23 cellular contexts compared by ENCODE assay signal in the genomic region with DNA sequence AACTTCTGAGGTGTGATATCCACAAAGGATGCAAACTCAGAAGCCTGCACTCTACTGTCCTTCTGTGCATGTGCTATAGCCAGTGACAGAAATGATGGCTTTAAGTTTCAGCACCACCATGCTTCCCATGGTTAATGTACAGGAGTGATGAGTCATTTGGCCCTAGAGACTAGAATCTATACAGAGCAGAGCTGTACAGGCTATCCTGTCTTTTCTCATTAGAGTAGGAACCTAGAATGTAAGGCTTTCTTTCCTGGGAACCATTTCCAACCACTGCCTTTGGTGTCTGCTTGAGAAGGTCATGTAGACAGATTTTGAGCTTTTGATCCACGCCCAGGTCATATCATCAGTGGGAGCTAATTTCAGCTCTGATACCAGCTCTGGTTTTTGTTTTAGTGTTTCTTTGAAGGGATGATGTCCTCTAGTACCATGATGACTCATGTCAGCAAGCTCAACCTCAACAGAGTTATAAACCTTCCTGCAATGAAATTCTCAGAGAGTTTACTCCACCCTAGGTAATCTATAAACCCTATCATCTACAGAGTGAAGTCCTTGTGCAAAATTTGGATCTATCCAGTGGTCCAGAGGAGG.
"Had no signal": no experiment of that assay in that cellular context is flagged by ENCODE, and none has a peak within 500 bp of the region (broad histone marks: within the 10 kb centered on the region; RNA-seq: fewer than 3 reads in every experiment).

No MANE protein-coding gene starts in this region.

- H3K36me3 Mint-ChIP-seq: activated naive CD4-positive, alpha-beta T cell treated with anti-CD3 and anti-CD28 coated beads, Interleukin-2, amount 10 ng/mL, durations not matched to agents 7 days and 5 days; mesothelial cell of epicardium; naive B cell; stimulated activated naive B cell treated with anti-CD40 and anti-IgM and Interleukin-4, amounts not matched to agents 10 μg/mL and 1 μg/mL and 100 μg/mL, for 72 hours had no signal

- H3K9me3 Mint-ChIP-seq: activated naive CD4-positive, alpha-beta T cell treated with anti-CD3 and anti-CD28 coated beads, Interleukin-2, amount 10 ng/mL, durations not matched to agents 7 days and 5 days; activated T-helper 1 cell treated with anti-CD3 and anti-CD28 coated beads, Interleukin-12 subunit alpha, Interleukin-12 subunit beta, Interleukin-2, Interleukin-4 antibody, amounts not matched to agents 30 ng/mL and 10 ng/mL and 1 ng/mL, durations not matched to agents 14 hours and 24 hours and 36 hours; dendritic cell treated with granulocyte-macrophage colony-stimulating factor and Interleukin-4, amounts not matched to agents 40 ng/mL and 50 ng/mL, for 4 days; endodermal cell; mesothelial cell of epicardium had no signal

- DNase-seq: activated CD4-positive, alpha-beta T cell treated with anti-CD3 and anti-CD28 coated beads for 4 hours; activated CD4-positive, alpha-beta T cell treated with anti-CD3 and anti-CD28 coated beads, Interleukin-2, amount 50 U/mL, for 4 hours; activated gamma-delta T cell; activated naive CD4-positive, alpha-beta T cell treated with anti-CD3 and anti-CD28 coated beads, Interleukin-2, amount 10 ng/mL, durations not matched to agents 7 days and 5 days; activated T-cell treated with anti-CD3 and anti-CD28 coated beads, Interleukin-2, amount 50 U/mL, for 1 hour; amygdala; central memory CD4-positive, alpha-beta T cell; endodermal cell; esophagus squamous epithelium; hypothalamus; kidney glomerular epithelial cell; left lung; naive B cell; ovary; retina; stimulated activated CD4-positive, alpha-beta T cell treated with anti-CD3 and anti-CD28 coated beads, Interleukin-15, amount 100 ng/mL, for 24 hours; stimulated activated CD4-positive, alpha-beta T cell treated with anti-CD3 and anti-CD28 coated beads, Interleukin-2, amount 100 ng/mL, for 24 hours; stimulated activated naive B cell treated with anti-CD40 and anti-IgM and Interleukin-4, amounts not matched to agents 10 μg/mL and 1 μg/mL and 100 μg/mL, for 72 hours had no signal

- H3K4me3 Mint-ChIP-seq: activated naive CD4-positive, alpha-beta T cell treated with anti-CD3 and anti-CD28 coated beads, Interleukin-2, amount 10 ng/mL, durations not matched to agents 7 days and 5 days; activated T-helper 1 cell treated with anti-CD3 and anti-CD28 coated beads, Interleukin-12 subunit alpha, Interleukin-12 subunit beta, Interleukin-2, Interleukin-4 antibody, amounts not matched to agents 30 ng/mL and 10 ng/mL and 1 ng/mL, durations not matched to agents 14 hours and 24 hours and 36 hours; dendritic cell treated with granulocyte-macrophage colony-stimulating factor and Interleukin-4, amounts not matched to agents 40 ng/mL and 50 ng/mL, for 4 days; endodermal cell; mesothelial cell of epicardium; naive B cell; stimulated activated naive B cell treated with anti-CD40 and anti-IgM and Interleukin-4, amounts not matched to agents 10 μg/mL and 1 μg/mL and 100 μg/mL, for 72 hours had no signal

- H3K4me1 Mint-ChIP-seq: endodermal cell; naive B cell; stimulated activated naive B cell treated with anti-CD40 and anti-IgM and Interleukin-4, amounts not matched to agents 10 μg/mL and 1 μg/mL and 100 μg/mL, for 72 hours had no signal

- H3K27me3 Mint-ChIP-seq: activated naive CD4-positive, alpha-beta T cell treated with anti-CD3 and anti-CD28 coated beads, Interleukin-2, amount 10 ng/mL, durations not matched to agents 7 days and 5 days; naive B cell; stimulated activated naive B cell treated with anti-CD40 and anti-IgM and Interleukin-4, amounts not matched to agents 10 μg/mL and 1 μg/mL and 100 μg/mL, for 72 hours had no signal

- ATAC-seq: gastroesophageal sphincter; left lung; stimulated activated naive B cell treated with anti-CD40 and anti-IgM and Interleukin-4, amounts not matched to agents 10 μg/mL and 1 μg/mL and 100 μg/mL, for 72 hours had no signal

- H3K27ac Mint-ChIP-seq: activated naive CD4-positive, alpha-beta T cell treated with anti-CD3 and anti-CD28 coated beads, Interleukin-2, amount 10 ng/mL, durations not matched to agents 7 days and 5 days; activated T-helper 1 cell treated with anti-CD3 and anti-CD28 coated beads, Interleukin-12 subunit alpha, Interleukin-12 subunit beta, Interleukin-2, Interleukin-4 antibody, amounts not matched to agents 30 ng/mL and 10 ng/mL and 1 ng/mL, durations not matched to agents 14 hours and 24 hours and 36 hours; dendritic cell treated with granulocyte-macrophage colony-stimulating factor and Interleukin-4, amounts not matched to agents 40 ng/mL and 50 ng/mL, for 4 days; endodermal cell; mesothelial cell of epicardium; naive B cell; progenitor cell of endocrine pancreas; stimulated activated naive B cell treated with anti-CD40 and anti-IgM and Interleukin-4, amounts not matched to agents 10 μg/mL and 1 μg/mL and 100 μg/mL, for 72 hours had no signal
